In genomic region chr3:107430214-107431047, GRCh38 we compare ENCODE assay signal across 8 cellular contexts.
A peak's percentile ranks its signal among the peaks of the same experiment; 100 is the strongest.
DNase-seq lines count a peak whose midpoint lies in the region; ATAC-seq and TF ChIP-seq lines count a peak whose summit lies in the region.

No MANE protein-coding gene starts in this region.

- H3K4me3 Mint-ChIP-seq in effector memory CD8-positive, alpha-beta T cell: peak overlapping the region; percentile 85 to 87

- DNase-seq in activated effector memory CD4-positive, alpha-beta T cell treated with Interleukin-2 at 50 U/mL for 16 hours: peak; percentile 7
- DNase-seq in activated effector memory CD4-positive, alpha-beta T cell treated with anti-CD3 and anti-CD28 coated beads, Interleukin-2, amount 50 U/mL, for 16 hours: no peak
- DNase-seq in RWPE1 (ENCODE audit: low spot score): no peak
- no peak for DNase-seq in effector memory CD8-positive, alpha-beta T cell
- DNase-seq in NCI-H2081 (lab: John Stamatoyannopoulos, UW): no peak
- DNase-seq in HPDE6-E6E7 (ENCODE audit: extremely low spot score): no peak
- DNase-seq in LoVo (ENCODE audit: low spot score): no peak

- no peaks in the 10 kb centered on the region for H3K9me3 ChIP-seq in muscle layer of duodenum (ENCODE audit: control insufficient read depth in 1 of 2, low read length in 2 of 2)

- no peaks in the 10 kb centered on the region for H3K27me3 Mint-ChIP-seq in effector memory CD8-positive, alpha-beta T cell

- peak; percentile 31 for TF ChIP-seq CTCF in RWPE1 (conservative IDR thresholded peaks at IDR 0.05; ENCODE audit: low read depth)

- H3K36me3 ChIP-seq in muscle layer of duodenum (ENCODE audit: control insufficient read depth in 1 of 2, insufficient read depth in 2 of 2, low read length in 2 of 2): no peaks in the 10 kb centered on the region

- peaks cover 13 to 16% of the 10 kb centered on the region in 2 donors for H3K4me1 Mint-ChIP-seq in effector memory CD8-positive, alpha-beta T cell (ENCODE audit: low read depth in 2 of 2)

- peaks cover 3% of the 10 kb centered on the region for H3K36me3 Mint-ChIP-seq in effector memory CD8-positive, alpha-beta T cell (ENCODE audit: insufficient read depth)

- CTCF ChIA-PET in RWPE1 (lab: Yijun Ruan, JAX): interaction anchor here (0.6 to 2.9 kb wide), 8 partner anchors 9 to 195 kb away, joined by 3 to 18 read pairs (median 6); no protein-coding TSS in a partner anchor

- H3K27ac ChIP-seq in RWPE1 (peak overlapping the region; percentile 92), muscle layer of duodenum (ENCODE audit: low read length) (peak overlapping the region; percentile 71)

- H3K27me3 ChIP-seq in muscle layer of duodenum (ENCODE audit: low read depth, low read length): no peaks in the 10 kb centered on the region

- no peak for ATAC-seq in effector memory CD8-positive, alpha-beta T cell (replicated peaks)

- H3K4me3 ChIP-seq in muscle layer of duodenum (ENCODE audit: low read depth in 1 of 2, low read length in 2 of 2): peak overlapping the region; percentile 62 to 76

- H3K27ac Mint-ChIP-seq in effector memory CD8-positive, alpha-beta T cell: peak overlapping the region in 1 of 2 donors; percentile 62

- H3K4me1 ChIP-seq in muscle layer of duodenum (ENCODE audit: control insufficient read depth in 1 of 2, insufficient read depth in 2 of 2, low read length in 2 of 2): peaks cover 7 to 10% of the 10 kb centered on the region in 2 donors

- POLR2A ChIA-PET in RWPE1 (lab: Yijun Ruan, JAX; ENCODE audit: low non-redundant PET): interaction anchor here (1.5 kb wide), 1 partner anchor 94 kb away, joined by 3 read pairs; no protein-coding TSS in a partner anchor

- H3K9me3 Mint-ChIP-seq in effector memory CD8-positive, alpha-beta T cell: no peaks in the 10 kb centered on the region
